7 cellular contexts compared by ENCODE assay signal in genomic region chr14:31419179-31420012, GRCh38. TPM values are rescaled to one million over a fixed set of nuclear protein-coding genes. Genes with fewer than 3 reads are reported as not detected.
DNase-seq lines count a peak whose midpoint lies in the region; ATAC-seq, FAIRE-seq and TF ChIP-seq lines count a peak whose summit lies in the region.

No MANE protein-coding gene starts in this region.

- no peaks in the 10 kb centered on the region for H3K36me3 ChIP-seq in OCI-LY1 (ENCODE audit: insufficient read depth, low read length)
- no peaks in the 10 kb centered on the region for H3K36me3 ChIP-seq in endodermal cell (ENCODE audit: control insufficient read depth, insufficient read depth, low read length)
- no peaks in the 10 kb centered on the region for H3K36me3 ChIP-seq in neural progenitor cell

- TF ChIP-seq CTCF in OCI-LY1 (IDR thresholded peaks at IDR 0.05; ENCODE audit: low read length) (no peak), endodermal cell (conservative IDR thresholded peaks at IDR 0.05) (no peak), neural progenitor cell (IDR thresholded peaks at IDR 0.05) (no peak)

- no peaks in the 10 kb centered on the region for H3K9me2 ChIP-seq in OCI-LY1 (ENCODE audit: low read depth, low read length)

- H3K27ac Mint-ChIP-seq in endodermal cell, result peak overlapping the region; percentile 87
- H3K27ac Mint-ChIP-seq in neural progenitor cell, result no peak overlapping the region

- H3K36me3 Mint-ChIP-seq in endodermal cell (ENCODE audit: low read depth) (peaks cover 3% of the 10 kb centered on the region), neural progenitor cell (no peaks in the 10 kb centered on the region)

- H3K79me2 ChIP-seq in OCI-LY1 (ENCODE audit: insufficient read depth, low read length), result peaks cover 11% of the 10 kb centered on the region; the same call in 1 of the 2 replicates
- peaks cover 43% of the 10 kb centered on the region for H3K79me2 ChIP-seq in neural progenitor cell (ENCODE audit: low read depth)

- H2AFZ ChIP-seq in OCI-LY1 (ENCODE audit: low read length) (no peak overlapping the region), neural progenitor cell (replicated peaks) (peak overlapping the region; percentile 85)

- H3K4me3 ChIP-seq in OCI-LY1 (ENCODE audit: low read depth, low read length, poor library complexity, severe bottlenecking) (peak overlapping the region; percentile 83), endodermal cell (ENCODE audit: low read length) (peak overlapping the region; percentile 97), neural progenitor cell (peak overlapping the region; percentile 90)

- H3K4me1 Mint-ChIP-seq in endodermal cell (peaks cover 11% of the 10 kb centered on the region), neural progenitor cell (peaks cover 13% of the 10 kb centered on the region)

- no peaks in the 10 kb centered on the region for H3K27me3 Mint-ChIP-seq in endodermal cell (ENCODE audit: insufficient read depth)
- peaks cover 2% of the 10 kb centered on the region for H3K27me3 Mint-ChIP-seq in neural progenitor cell (ENCODE audit: insufficient read depth, low read depth)

- H3F3A ChIP-seq in OCI-LY1 (ENCODE audit: insufficient read depth, low read length), result no peaks in the 10 kb centered on the region
- H3F3A ChIP-seq in neural progenitor cell (ENCODE audit: low read depth), result peaks cover 22% of the 10 kb centered on the region

- H3K27me3 ChIP-seq in OCI-LY1 (ENCODE audit: insufficient read depth, low read length), result no peaks in the 10 kb centered on the region
- H3K27me3 ChIP-seq in endodermal cell (ENCODE audit: control insufficient read depth, insufficient read depth, low read length, poor library complexity, severe bottlenecking), result no peaks in the 10 kb centered on the region
- no peaks in the 10 kb centered on the region for H3K27me3 ChIP-seq in neural progenitor cell

- WGBS in endodermal cell (ENCODE audit: insufficient coverage in 1 of 2, insufficient read length in 1 of 2), 2 experiments, result 9 to 82% methylated on average over 2 to 15 of the region's 15 CpGs

- H3K4me1 ChIP-seq in OCI-LY1 (ENCODE audit: insufficient read depth, low read length, severe bottlenecking), result peaks cover 42% of the 10 kb centered on the region
- no peaks in the 10 kb centered on the region for H3K4me1 ChIP-seq in endodermal cell (ENCODE audit: control insufficient read depth, insufficient read depth, low read length)
- H3K4me1 ChIP-seq in neural progenitor cell, result peaks cover 13% of the 10 kb centered on the region

- no peaks in the 10 kb centered on the region for H3K9me3 Mint-ChIP-seq in endodermal cell
- H3K9me3 Mint-ChIP-seq in neural progenitor cell, result no peaks in the 10 kb centered on the region

- H3K9me3 ChIP-seq in OCI-LY1 (ENCODE audit: low read length) (no peaks in the 10 kb centered on the region), endodermal cell (ENCODE audit: control insufficient read depth, low read length) (no peaks in the 10 kb centered on the region), neural progenitor cell (ENCODE audit: low read depth) (no peaks in the 10 kb centered on the region)

- H3K27ac ChIP-seq in OCI-LY1 (ENCODE audit: low read depth, low read length, poor library complexity, severe bottlenecking) (no peak overlapping the region), endodermal cell (ENCODE audit: low read depth, low read length) (peak overlapping the region; percentile 80), neural progenitor cell (peak overlapping the region; percentile 67)

- DNase-seq in GM19239 (ENCODE audit: insufficient read length, low spot score) (no peak), endodermal cell (no peak), neural progenitor cell (ENCODE audit: low spot score) (no peak), HK-2 (ENCODE audit: unreplicated experiment) (no peak), NCI-H526 treated with DMSO at 0.1 percent for 48 hours (lab: John Stamatoyannopoulos, UW) (no peak)

- FAIRE-seq in GM19239 (lab: Jason Lieb, UNC), result peak; percentile 28

- peak overlapping the region; percentile 80 for H3K9ac ChIP-seq in OCI-LY1 (ENCODE audit: low read length)
- peak overlapping the region; percentile 75 for H3K9ac ChIP-seq in endodermal cell (ENCODE audit: extremely low read depth, low read length, poor library complexity, severe bottlenecking)
- H3K9ac ChIP-seq in neural progenitor cell, result peak overlapping the region; percentile 53

- no peaks in the 10 kb centered on the region for H4K20me1 ChIP-seq in OCI-LY1 (ENCODE audit: insufficient read depth, low read length)
- no peaks in the 10 kb centered on the region for H4K20me1 ChIP-seq in neural progenitor cell (ENCODE audit: low read depth)

- ATAC-seq in HG02852 (IDR thresholded peaks at IDR 0.05; ENCODE audit: unreplicated experiment), result no peak

- H3K4me2 ChIP-seq in OCI-LY1 (ENCODE audit: low read length) (peak overlapping the region; percentile 69), neural progenitor cell (peak overlapping the region; percentile 88)

- H3K4me3 Mint-ChIP-seq in endodermal cell, result peak overlapping the region; percentile 94
- H3K4me3 Mint-ChIP-seq in neural progenitor cell, result peak overlapping the region; percentile 97

RNA-seq across cellular contexts. Expression of gene HEATR5A, which starts 1.0 kb away (rescaled TPM):
- 10 to 100 TPM; 31.7 to 36.4 TPM for total RNA-seq in endodermal cell
- polyA plus RNA-seq in endodermal cell (2013, experiment 1 of 2), result 9.7 TPM
- polyA plus RNA-seq in endodermal cell (2013, experiment 2 of 2), result 10.4 TPM
- total RNA-seq in neural progenitor cell (ENCODE audit: low replicate concordance), result 12.9 and 34.7 TPM in 2 replicates

RNA-seq across cellular contexts. Expression of gene DTD2, which starts 37.9 kb away (rescaled TPM):
- total RNA-seq in endodermal cell, result 10 to 100 TPM; 12.7 to 14.9 TPM
- polyA plus RNA-seq in endodermal cell (2013, experiment 1 of 2), result 19.2 TPM
- polyA plus RNA-seq in endodermal cell (2013, experiment 2 of 2), result 16.2 TPM
- 8.6 and 11.9 TPM in 2 replicates for total RNA-seq in neural progenitor cell (ENCODE audit: low replicate concordance)
